8 cellular contexts compared by ENCODE assay signal in genomic region chr9:133112361-133113026, GRCh38. TPM values are rescaled to one million over a fixed set of nuclear protein-coding genes. Genes with fewer than 3 reads are reported as not detected.
DNase-seq lines count a peak whose midpoint lies in the region; ATAC-seq and TF ChIP-seq lines count a peak whose summit lies in the region.

No MANE protein-coding gene starts in this region.

- H3K27ac Mint-ChIP-seq in IgD-negative memory B cell, result peak overlapping the region; percentile 93 to 99 (median 97)
- peak overlapping the region; percentile 76 for H3K27ac Mint-ChIP-seq in activated CD4-positive, alpha-beta memory T cell treated with anti-CD3 and anti-CD28 coated beads, Interleukin-2, amount 10 ng/mL, durations not matched to agents 7 days and 5 days

- H3K4me3 Mint-ChIP-seq in IgD-negative memory B cell, result peak overlapping the region in 3 of 4 donors; percentile 65 to 90 (median 78)
- no peak overlapping the region for H3K4me3 Mint-ChIP-seq in activated CD4-positive, alpha-beta memory T cell treated with anti-CD3 and anti-CD28 coated beads, Interleukin-2, amount 10 ng/mL, durations not matched to agents 7 days and 5 days

- H2AFZ ChIP-seq in SK-N-SH (ENCODE audit: low read depth), result no peak overlapping the region

- H3F3A ChIP-seq in SK-N-SH (replicated peaks; ENCODE audit: insufficient read depth), result no peaks in the 10 kb centered on the region

- H3K9me3 Mint-ChIP-seq in IgD-negative memory B cell, result no peaks in the 10 kb centered on the region
- no peaks in the 10 kb centered on the region for H3K9me3 Mint-ChIP-seq in activated CD4-positive, alpha-beta memory T cell treated with anti-CD3 and anti-CD28 coated beads, Interleukin-2, amount 10 ng/mL, durations not matched to agents 7 days and 5 days

- POLR2A ChIA-PET in activated CD4-positive, alpha-beta memory T cell treated with anti-CD3 and anti-CD28 coated beads, Interleukin-2, amount 10 ng/mL, durations not matched to agents 7 days and 5 days (lab: Charles Lee), result interaction anchor here (1.5 to 12.7 kb wide), 3 partner anchors 11 to 34 kb away, joined by 3 to 148 read pairs (median 131); no protein-coding TSS in a partner anchor
- POLR2A ChIA-PET in SK-N-SH (lab: Yijun Ruan, JAX), result no interaction called here

- H3K27ac ChIP-seq in SK-N-SH (ENCODE audit: low read depth in 2 of 2, low read length in 1 of 2), result peak overlapping the region in 1 of 2 experiments; percentile 99; a peak in 2 of 4 replicates

- CTCF ChIA-PET in activated CD4-positive, alpha-beta memory T cell treated with anti-CD3 and anti-CD28 coated beads, Interleukin-2, amount 10 ng/mL, durations not matched to agents 7 days and 5 days (lab: Charles Lee), result interaction anchor here (1.0 to 8.3 kb wide), 2 partner anchors 31 to 35 kb away, joined by 5 to 93 read pairs; no protein-coding TSS in a partner anchor
- CTCF ChIA-PET in SK-N-SH (lab: Yijun Ruan, JAX), result interaction anchor here (1.4 to 30.3 kb wide), 6 partner anchors 9 to 90 kb away, joined by 3 to 810 read pairs (median 36); no protein-coding TSS in a partner anchor

- TF ChIP-seq EP300 in SK-N-SH (IDR thresholded peaks at IDR 0.05; ENCODE audit: borderline replicate concordance in 1 of 2, low read depth in 1 of 2, low read length in 1 of 2), result no peak

- no peak for TF ChIP-seq RAD21 in SK-N-SH (IDR thresholded peaks at IDR 0.05; ENCODE audit: low read length)

- no peak for ATAC-seq in stimulated activated naive CD8-positive, alpha-beta T cell treated with anti-CD3 and anti-CD28 coated beads, Interleukin-15, Interleukin-2, amounts not matched to agents 100 U/mL and 50 U/mL, for 24 hours
- ATAC-seq in HG03442 (IDR thresholded peaks at IDR 0.05; ENCODE audit: unreplicated experiment), result no peak

- H3K4me3 ChIP-seq in iPS-15b (ENCODE audit: low read depth, low read length) (no peak overlapping the region), SK-N-SH (ENCODE audit: low read depth in 2 of 2, low read length in 1 of 2) (no peak overlapping the region)

- WGBS in SK-N-SH (ENCODE audit: low lambda C conversion rate), result 91% methylated on average over 8 of the region's 11 CpGs

- H3K27me3 Mint-ChIP-seq in IgD-negative memory B cell, result no peaks in the 10 kb centered on the region
- H3K27me3 Mint-ChIP-seq in activated CD4-positive, alpha-beta memory T cell treated with anti-CD3 and anti-CD28 coated beads, Interleukin-2, amount 10 ng/mL, durations not matched to agents 7 days and 5 days, result no peaks in the 10 kb centered on the region

- H3K9me3 ChIP-seq in iPS-15b (ENCODE audit: control insufficient read depth, insufficient read depth, low read length) (no peaks in the 10 kb centered on the region), SK-N-SH (no peaks in the 10 kb centered on the region)

- H3K9ac ChIP-seq in iPS-15b (ENCODE audit: low read depth, low read length), result peak overlapping the region; percentile 26
- H3K9ac ChIP-seq in SK-N-SH, result no peak overlapping the region

- peak; percentile 62 for DNase-seq in activated CD4-positive, alpha-beta memory T cell treated with anti-CD3 and anti-CD28 coated beads, Interleukin-2, amount 10 ng/mL, durations not matched to agents 7 days and 5 days
- peak; percentile 52 for DNase-seq in stimulated activated naive CD8-positive, alpha-beta T cell treated with anti-CD3 and anti-CD28 coated beads, Interleukin-15, Interleukin-2, amounts not matched to agents 100 U/mL and 50 U/mL, for 24 hours
- no peak for DNase-seq in DMS153 (lab: John Stamatoyannopoulos, UW)
- DNase-seq in NCI-H146 (lab: John Stamatoyannopoulos, UW), result no peak
- DNase-seq in SK-N-SH, result no peak

- TF ChIP-seq CTCF in SK-N-SH (IDR thresholded peaks at IDR 0.05), result no peak

- H3K27me3 ChIP-seq in iPS-15b (ENCODE audit: control insufficient read depth, insufficient read depth, low read length) (no peaks in the 10 kb centered on the region), SK-N-SH (ENCODE audit: insufficient read depth) (no peaks in the 10 kb centered on the region)

- H3K4me1 ChIP-seq in iPS-15b (ENCODE audit: control insufficient read depth, insufficient read depth, low read length) (peaks cover 5% of the 10 kb centered on the region), SK-N-SH (ENCODE audit: control insufficient read depth in 1 of 2, insufficient read depth in 2 of 2, low read depth in 1 of 2, low read length in 1 of 2) (peaks cover 14 to 61% of the 10 kb centered on the region in 2 experiments)

- peaks cover 2% of the 10 kb centered on the region for H3K36me3 Mint-ChIP-seq in IgD-negative memory B cell
- H3K36me3 Mint-ChIP-seq in activated CD4-positive, alpha-beta memory T cell treated with anti-CD3 and anti-CD28 coated beads, Interleukin-2, amount 10 ng/mL, durations not matched to agents 7 days and 5 days (ENCODE audit: low read depth), result peaks cover 39% of the 10 kb centered on the region

- H3K9me2 ChIP-seq in SK-N-SH, result no peaks in the 10 kb centered on the region

- H3K79me2 ChIP-seq in SK-N-SH (ENCODE audit: insufficient read depth), result peaks cover 26% of the 10 kb centered on the region; the same call in 1 of the 2 replicates

- H3K4me2 ChIP-seq in SK-N-SH, result no peak overlapping the region

- peaks cover 68% of the 10 kb centered on the region for H4K20me1 ChIP-seq in SK-N-SH (ENCODE audit: insufficient read depth)

- peaks cover 16 to 32% (median 27%) of the 10 kb centered on the region in 3 donors for H3K4me1 Mint-ChIP-seq in IgD-negative memory B cell
- peaks cover 58% of the 10 kb centered on the region for H3K4me1 Mint-ChIP-seq in activated CD4-positive, alpha-beta memory T cell treated with anti-CD3 and anti-CD28 coated beads, Interleukin-2, amount 10 ng/mL, durations not matched to agents 7 days and 5 days

- H3K36me3 ChIP-seq in iPS-15b (ENCODE audit: control insufficient read depth, insufficient read depth, low read length) (peaks cover 19% of the 10 kb centered on the region), SK-N-SH (replicated peaks in 1 of 2; ENCODE audit: control insufficient read depth in 1 of 2, insufficient read depth in 2 of 2, low read length in 1 of 2) (peaks cover 14 to 32% of the 10 kb centered on the region in 2 experiments)

TF ChIP-seq in SK-N-SH, 30 proteins besides CTCF, POLR2A, EP300 and RAD21:
- TF ChIP-seq RCOR1 (IDR thresholded peaks at IDR 0.05; ENCODE audit: low read length) (no peak), ZBTB33 (IDR thresholded peaks at IDR 0.05; ENCODE audit: borderline replicate concordance, low read depth) (no peak), RFX5 (IDR thresholded peaks at IDR 0.05; ENCODE audit: low read length) (no peak)

RNA-seq across cellular contexts. Expression of gene RALGDS, which starts 8.5 kb away (rescaled TPM):
- polyA plus RNA-seq in IgD-negative memory B cell, result 16.9 TPM
- total RNA-seq in activated CD4-positive, alpha-beta memory T cell treated with anti-CD3 and anti-CD28 coated beads, Interleukin-2, amount 10 ng/mL, durations not matched to agents 7 days and 5 days, result 100 to 1,000 TPM; 113 to 123 TPM
- 64.1 and 64.7 TPM in 2 replicates for polyA plus RNA-seq in SK-N-SH (2012; rRNA removed)
- polyA plus RNA-seq in SK-N-SH (2012; cell fraction: cytosol; rRNA removed), result 29.8 and 47.9 TPM in 2 replicates
- 152 and 169 TPM in 2 replicates for polyA plus RNA-seq in SK-N-SH (2012; cell fraction: nucleus; rRNA removed)

RNA-seq across cellular contexts. Expression of gene CEL, which starts 50.7 kb away (rescaled TPM):
- polyA plus RNA-seq in IgD-negative memory B cell, result not detected
- 1 to 10 TPM; 1.1 to 1.4 TPM for total RNA-seq in activated CD4-positive, alpha-beta memory T cell treated with anti-CD3 and anti-CD28 coated beads, Interleukin-2, amount 10 ng/mL, durations not matched to agents 7 days and 5 days
- 0.75 and 0.87 TPM in 2 replicates for polyA plus RNA-seq in SK-N-SH (2012; rRNA removed)
- 0.24 and 0.35 TPM in 2 replicates for polyA plus RNA-seq in SK-N-SH (2012; cell fraction: cytosol; rRNA removed)
- polyA plus RNA-seq in SK-N-SH (2012; cell fraction: nucleus; rRNA removed), result 6.3 and 7.8 TPM in 2 replicates

RNA-seq across cellular contexts. Expression of gene GBGT1, which starts 51.2 kb away (rescaled TPM):
- polyA plus RNA-seq in IgD-negative memory B cell (1.7 TPM), SK-N-SH (2012; rRNA removed) (0.45 and 0.51 TPM in 2 replicates)
- total RNA-seq in activated CD4-positive, alpha-beta memory T cell treated with anti-CD3 and anti-CD28 coated beads, Interleukin-2, amount 10 ng/mL, durations not matched to agents 7 days and 5 days, result 1 to 10 TPM; 2.5 to 3.9 TPM
- polyA plus RNA-seq in SK-N-SH (2012; cell fraction: cytosol; rRNA removed), result 0.22 and 0.30 TPM in 2 replicates
- 1.1 and 1.7 TPM in 2 replicates for polyA plus RNA-seq in SK-N-SH (2012; cell fraction: nucleus; rRNA removed)

Comparison
In these comparisons a context has a peak if more than half of its experiments do, and no peak if none do; other contexts are left out.
1. DNase-seq: peak in activated CD4-positive, alpha-beta memory T cell treated with anti-CD3 and anti-CD28 coated beads, Interleukin-2, amount 10 ng/mL, durations not matched to agents 7 days and 5 days (single experiment) and stimulated activated naive CD8-positive, alpha-beta T cell treated with anti-CD3 and anti-CD28 coated beads, Interleukin-15, Interleukin-2, amounts not matched to agents 100 U/mL and 50 U/mL, for 24 hours (single experiment); none in DMS153 (single experiment), NCI-H146 (single experiment) and SK-N-SH (single experiment).